ENCODE assay signal across 1 cellular context in genomic region chr4:142242156-142242555, GRCh38.
TF ChIP-seq lines count a peak whose summit lies in the region.

No MANE protein-coding gene starts in this region.

TF ChIP-seq in IMR-90, 13 proteins besides CTCF, POLR2A, EP300 and RAD21:
- TF ChIP-seq RCOR1 (IDR thresholded peaks at IDR 0.05; ENCODE audit: insufficient replicate concordance, low read length) = no peak
- TF ChIP-seq MAFK (IDR thresholded peaks at IDR 0.05; ENCODE audit: low read depth, low read length) = no peak
- no peak for TF ChIP-seq BHLHE40 (IDR thresholded peaks at IDR 0.05; ENCODE audit: low read depth, low read length)
- no peak for TF ChIP-seq FOS (IDR thresholded peaks at IDR 0.05; ENCODE audit: low read depth, low read length)
- TF ChIP-seq USF2 (IDR thresholded peaks at IDR 0.05; ENCODE audit: low read depth, low read length) = no peak
- TF ChIP-seq MXI1 (IDR thresholded peaks at IDR 0.05; ENCODE audit: borderline replicate concordance, low read depth, low read length) = no peak
- no peak for TF ChIP-seq CHD1 (IDR thresholded peaks at IDR 0.05; ENCODE audit: low read depth, low read length)
- no peak for TF ChIP-seq SMC3 (IDR thresholded peaks at IDR 0.05; ENCODE audit: low read depth, low read length)
- TF ChIP-seq NFE2L2 (IDR thresholded peaks at IDR 0.05; ENCODE audit: low read depth, low read length) = no peak
- TF ChIP-seq, protein P1, sequence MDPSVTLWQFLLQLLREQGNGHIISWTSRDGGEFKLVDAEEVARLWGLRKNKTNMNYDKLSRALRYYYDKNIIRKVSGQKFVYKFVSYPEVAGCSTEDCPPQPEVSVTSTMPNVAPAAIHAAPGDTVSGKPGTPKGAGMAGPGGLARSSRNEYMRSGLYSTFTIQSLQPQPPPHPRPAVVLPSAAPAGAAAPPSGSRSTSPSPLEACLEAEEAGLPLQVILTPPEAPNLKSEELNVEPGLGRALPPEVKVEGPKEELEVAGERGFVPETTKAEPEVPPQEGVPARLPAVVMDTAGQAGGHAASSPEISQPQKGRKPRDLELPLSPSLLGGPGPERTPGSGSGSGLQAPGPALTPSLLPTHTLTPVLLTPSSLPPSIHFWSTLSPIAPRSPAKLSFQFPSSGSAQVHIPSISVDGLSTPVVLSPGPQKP (IDR thresholded peaks at IDR 0.05; ENCODE audit: borderline replicate concordance, low read depth, low read length) = no peak
- no peak for TF ChIP-seq MAZ (IDR thresholded peaks at IDR 0.05; ENCODE audit: borderline replicate concordance, low read depth, low read length)
- no peak for TF ChIP-seq RFX5 (IDR thresholded peaks at IDR 0.05; ENCODE audit: low read depth, low read length)
- no peak for TF ChIP-seq CEBPB (IDR thresholded peaks at IDR 0.05; ENCODE audit: low read depth, low read length)
